Comparison of ENCODE assay signal across 1 cellular context in genomic region chr3:71977525-71977924, GRCh38.
TF ChIP-seq lines count a peak whose summit lies in the region.

No MANE protein-coding gene starts in this region.

TF ChIP-seq in SK-N-SH, 30 proteins besides CTCF, POLR2A, EP300 and RAD21:
- peak; percentile 59; the same call in 1 of the 2 replicates for TF ChIP-seq REST (IDR thresholded peaks at IDR 0.05; ENCODE audit: low read depth, low read length)
- TF ChIP-seq TAF1 (IDR thresholded peaks at IDR 0.05; ENCODE audit: borderline replicate concordance, low read depth, low read length): no peak
